In genomic region chr14:32073537-32074189, GRCh38 we compare ENCODE assay signal across 8 cellular contexts. TPM values are rescaled to one million over a fixed set of nuclear protein-coding genes. Genes with fewer than 3 reads are reported as not detected.
DNase-seq lines count a peak whose midpoint lies in the region; ATAC-seq, FAIRE-seq and TF ChIP-seq lines count a peak whose summit lies in the region.

No MANE protein-coding gene starts in this region.

- no peaks in the 10 kb centered on the region for H3K36me3 ChIP-seq in tibial nerve

- DNase-seq in DMS 273 (lab: John Stamatoyannopoulos, UW; ENCODE audit: unreplicated experiment) (peak; percentile 88), NCI-H1436 treated with DMSO at 0.1 percent for 48 hours (lab: John Stamatoyannopoulos, UW) (peak; percentile 23), T-helper 1 cell (peak in 4 of 5 donors; percentile 24 to 72 (median 50)), memory B cell (ENCODE audit: low spot score in 2 of 2) (peak; percentile 27 to 71), tibial nerve (ENCODE audit: low spot score in 2 of 2) (peak in 1 of 2 donors; percentile 79), NK-92 (lab: John Stamatoyannopoulos, UW; ENCODE audit: unreplicated experiment) (no peak)

- H3K36me3 Mint-ChIP-seq in memory B cell: peaks cover 3% of the 10 kb centered on the region

- TF ChIP-seq CTCF in tibial nerve (IDR thresholded peaks at IDR 0.05): peak; percentile 57 to 71 (median 66)

- peak overlapping the region in 3 of 4 donors; percentile 15 to 68 (median 40) for H3K27ac ChIP-seq in tibial nerve

- no peaks in the 10 kb centered on the region for H3K27me3 Mint-ChIP-seq in memory B cell

- TF ChIP-seq POLR2A in tibial nerve (IDR thresholded peaks at IDR 0.05): no peak

- ATAC-seq in GM21447 (IDR thresholded peaks at IDR 0.05; ENCODE audit: unreplicated experiment) (peak; percentile 21), memory B cell (ENCODE audit: low read depth) (peak; percentile 31)

- WGBS in tibial nerve, 2 donors: 88 to 92% methylated on average over 6 of the region's 6 CpGs

- no peaks in the 10 kb centered on the region for H3K9me3 Mint-ChIP-seq in memory B cell

- peaks cover 0 to 40% (median 10%) of the 10 kb centered on the region in 4 donors for H3K4me1 ChIP-seq in tibial nerve

- peak; percentile 88 for FAIRE-seq in colon (lab: Jason Lieb, UNC)

- H3K4me1 Mint-ChIP-seq in memory B cell: peaks cover 18% of the 10 kb centered on the region

- H3K4me3 Mint-ChIP-seq in memory B cell: no peak overlapping the region

- H3K27me3 ChIP-seq in tibial nerve: no peaks in the 10 kb centered on the region

- no peak for TF ChIP-seq EP300 in tibial nerve (IDR thresholded peaks at IDR 0.05)

- H3K27ac Mint-ChIP-seq in memory B cell: no peak overlapping the region

- H3K9me3 ChIP-seq in tibial nerve: no peaks in the 10 kb centered on the region

- no peak overlapping the region for H3K4me3 ChIP-seq in tibial nerve

RNA-seq across cellular contexts. Expression of gene ARHGAP5, which starts 3.4 kb away (rescaled TPM):
- total RNA-seq in tibial nerve: 100 to 1,000 TPM in 3 of 4 donors, 10 to 100 TPM in 1; 85.8 to 167 (median 104) TPM
